32 cellular contexts compared by ENCODE assay signal in the genomic region with DNA sequence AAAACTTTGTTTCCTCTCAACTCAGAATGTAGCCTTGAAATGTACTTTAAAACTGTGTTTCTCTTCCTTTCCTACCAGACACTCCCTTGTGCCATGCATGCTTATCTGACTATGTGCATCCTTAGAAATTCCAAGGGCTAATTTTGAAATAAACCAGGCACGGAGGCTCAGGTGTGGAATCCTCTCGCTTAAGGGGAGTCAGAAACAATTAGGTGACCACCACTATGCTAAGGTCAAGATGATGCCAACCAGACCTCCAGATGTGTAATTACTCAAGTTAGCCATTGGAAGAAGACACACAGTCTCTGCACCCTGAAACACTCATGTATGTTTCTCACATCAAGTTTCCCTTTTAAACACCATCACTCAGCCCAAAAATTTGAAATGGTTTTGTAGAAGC.
"Had no signal": no experiment of that assay in that cellular context is flagged by ENCODE, and none has a peak within 500 bp of the region (broad histone marks: within the 10 kb centered on the region; RNA-seq: fewer than 3 reads in every experiment).

No MANE protein-coding gene starts in this region.

- H3K27ac Mint-ChIP-seq: naive thymus-derived CD4-positive, alpha-beta T cell; natural killer cell; nephron; neural progenitor cell; stimulated activated memory B cell treated with anti-CD40 and anti-IgM and Interleukin-4, amounts not matched to agents 10 μg/mL and 1 μg/mL and 100 μg/mL, for 72 hours; stimulated activated naive CD8-positive, alpha-beta T cell treated with anti-CD3 and anti-CD28 coated beads, Interleukin-15, amount 100 ng/mL, for 72 hours had no signal

- H3K4me1 ChIP-seq: parathyroid adenoma, prostate gland, right lobe of liver, sigmoid colon, spleen, suprapubic skin, testis, tibial artery, transverse colon, upper lobe of left lung, vagina had no signal

- H3K9me3 Mint-ChIP-seq: nephron, neural progenitor cell had no signal

- ATAC-seq: naive thymus-derived CD4-positive, alpha-beta T cell; natural killer cell; right cardiac atrium; right lobe of liver; stimulated activated memory B cell treated with anti-CD40 and anti-IgM and Interleukin-4, amounts not matched to agents 10 μg/mL and 1 μg/mL and 100 μg/mL, for 72 hours; stimulated activated naive CD8-positive, alpha-beta T cell treated with anti-CD3 and anti-CD28 coated beads, Interleukin-15, amount 100 ng/mL, for 72 hours; stimulated activated naive CD8-positive, alpha-beta T cell treated with anti-CD3 and anti-CD28 coated beads, Interleukin-15, Interleukin-2, amounts not matched to agents 100 U/mL and 50 U/mL, for 24 hours had no signal

- H3K27ac ChIP-seq: neural progenitor cell, ovary, parathyroid adenoma, prostate gland, right lobe of liver, sigmoid colon, spleen, suprapubic skin, testis, tibial artery, transverse colon, upper lobe of left lung, vagina had no signal

- DNase-seq: naive thymus-derived CD4-positive, alpha-beta T cell; natural killer cell; occipital lobe; ovary; posterior cingulate gyrus; retina; right cardiac atrium; right lobe of liver; sigmoid colon; spleen; stimulated activated CD4-positive, alpha-beta T cell treated with anti-CD3 and anti-CD28 coated beads, Interleukin-12 subunit alpha, Interleukin-12 subunit beta, amount 100 ng/mL, for 4 hours; stimulated activated CD4-positive, alpha-beta T cell treated with anti-CD3 and anti-CD28 coated beads, Interleukin-1b, Interleukin-23, amount 100 ng/mL, for 48 hours; stimulated activated CD4-positive, alpha-beta T cell treated with anti-CD3 and anti-CD28 coated beads, Interleukin-4, amount 100 ng/mL, for 1 hour; stimulated activated CD4-positive, alpha-beta T cell treated with anti-CD3 and anti-CD28 coated beads, Interleukin-4, amount 100 ng/mL, for 4 hours; stimulated activated CD8-positive, alpha-beta memory T cell treated with anti-CD3 and anti-CD28 coated beads, Interleukin-4, amount 100 ng/mL, for 48 hours; stimulated activated naive CD4-positive, alpha-beta T cell; stimulated activated naive CD8-positive, alpha-beta T cell treated with anti-CD3 and anti-CD28 coated beads, Interleukin-15, amount 100 ng/mL, for 72 hours; stimulated activated naive CD8-positive, alpha-beta T cell treated with anti-CD3 and anti-CD28 coated beads, Interleukin-15, Interleukin-2, amounts not matched to agents 100 U/mL and 50 U/mL, for 24 hours; substantia nigra; testis; tibial artery; transverse colon; upper lobe of left lung had no signal

- H3K27me3 Mint-ChIP-seq: naive thymus-derived CD4-positive, alpha-beta T cell; stimulated activated memory B cell treated with anti-CD40 and anti-IgM and Interleukin-4, amounts not matched to agents 10 μg/mL and 1 μg/mL and 100 μg/mL, for 72 hours; stimulated activated naive CD8-positive, alpha-beta T cell treated with anti-CD3 and anti-CD28 coated beads, Interleukin-15, amount 100 ng/mL, for 72 hours had no signal

- H3K27me3 ChIP-seq: neural progenitor cell, ovary, right lobe of liver, sigmoid colon, spleen, suprapubic skin, testis, tibial artery, transverse colon, upper lobe of left lung, vagina had no signal

- H3K9me3 ChIP-seq: ovary, prostate gland, right lobe of liver, sigmoid colon, suprapubic skin, testis, tibial artery, transverse colon, upper lobe of left lung, vagina had no signal

- FAIRE-seq: urothelium cell line had no signal

- H3K4me3 ChIP-seq: neural progenitor cell, ovary, prostate gland, right lobe of liver, sigmoid colon, smooth muscle cell, spleen, suprapubic skin, testis, tibial artery, transverse colon, upper lobe of left lung, vagina had no signal

- H3K4me1 Mint-ChIP-seq: naive thymus-derived CD4-positive, alpha-beta T cell; natural killer cell; nephron; stimulated activated memory B cell treated with anti-CD40 and anti-IgM and Interleukin-4, amounts not matched to agents 10 μg/mL and 1 μg/mL and 100 μg/mL, for 72 hours; stimulated activated naive CD8-positive, alpha-beta T cell treated with anti-CD3 and anti-CD28 coated beads, Interleukin-15, amount 100 ng/mL, for 72 hours had no signal

- H3K4me3 Mint-ChIP-seq: naive thymus-derived CD4-positive, alpha-beta T cell; natural killer cell; nephron; neural progenitor cell; stimulated activated memory B cell treated with anti-CD40 and anti-IgM and Interleukin-4, amounts not matched to agents 10 μg/mL and 1 μg/mL and 100 μg/mL, for 72 hours; stimulated activated naive CD8-positive, alpha-beta T cell treated with anti-CD3 and anti-CD28 coated beads, Interleukin-15, amount 100 ng/mL, for 72 hours had no signal

- H3K36me3 ChIP-seq: neural progenitor cell, ovary, prostate gland, right lobe of liver, sigmoid colon, spleen, suprapubic skin, tibial artery, transverse colon, upper lobe of left lung, vagina had no signal

- H3K36me3 Mint-ChIP-seq: naive thymus-derived CD4-positive, alpha-beta T cell; natural killer cell; neural progenitor cell; stimulated activated memory B cell treated with anti-CD40 and anti-IgM and Interleukin-4, amounts not matched to agents 10 μg/mL and 1 μg/mL and 100 μg/mL, for 72 hours had no signal
